ENCODE assay signal across 1 cellular context in genomic region chr17:74971842-74972106, GRCh38.
TF ChIP-seq lines count a peak whose summit lies in the region.

No MANE protein-coding gene starts in this region.

TF ChIP-seq in endothelial cell of umbilical vein, 7 proteins besides CTCF, POLR2A, EP300 and RAD21:
- TF ChIP-seq GATA2 (IDR thresholded peaks at IDR 0.05; ENCODE audit: insufficient read depth, insufficient read length, low read depth, low read length) = no peak
- TF ChIP-seq MAX (IDR thresholded peaks at IDR 0.05; ENCODE audit: insufficient read depth, insufficient read length) = no peak
- TF ChIP-seq FOS (IDR thresholded peaks at IDR 0.05; ENCODE audit: borderline replicate concordance, insufficient read depth, low read length) = no peak
- TF ChIP-seq EZH2 (IDR thresholded peaks at IDR 0.05; ENCODE audit: borderline replicate concordance, low read depth, low read length, severe bottlenecking) = no peak
- no peak for TF ChIP-seq JUN (IDR thresholded peaks at IDR 0.05; ENCODE audit: borderline replicate concordance, insufficient read depth, insufficient read length, low read depth)
- no peak for TF ChIP-seq MYC (IDR thresholded peaks at IDR 0.05; ENCODE audit: low read depth, low read length)
